In the genomic region with DNA sequence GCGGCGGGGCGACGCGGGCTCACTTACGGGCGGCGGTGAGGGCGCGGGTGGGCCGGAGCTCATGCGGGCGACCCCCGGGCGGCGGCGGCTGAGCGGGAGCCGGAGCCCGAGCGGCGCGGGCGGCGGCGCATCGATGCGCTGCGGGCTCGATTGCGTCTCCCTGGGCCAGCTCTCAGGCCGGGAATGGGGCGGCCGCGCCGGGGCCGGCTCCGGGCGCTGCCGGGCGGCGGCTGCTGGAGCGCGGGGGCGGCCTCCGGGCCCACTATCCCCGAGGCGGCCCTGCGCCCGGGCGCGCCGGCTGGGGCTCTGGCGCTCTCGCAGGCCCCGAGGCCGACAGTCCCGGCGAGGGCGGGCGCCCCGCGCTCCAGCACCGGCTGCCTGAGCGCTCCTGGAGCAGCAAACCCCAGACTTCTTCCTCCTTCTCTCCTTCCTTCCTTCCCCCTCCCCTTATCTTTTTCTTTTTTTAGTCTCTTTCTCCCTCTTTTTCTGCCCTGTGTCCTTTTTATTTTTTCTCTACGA, we compare ENCODE assay signal across 8 cellular contexts. TPM values are rescaled to one million over a fixed set of nuclear protein-coding genes. Genes with fewer than 3 reads are reported as not detected.
A peak's percentile ranks its signal among the peaks of the same experiment; 100 is the strongest.
DNase-seq lines count a peak whose midpoint lies in the region; ATAC-seq and TF ChIP-seq lines count a peak whose summit lies in the region.

No MANE protein-coding gene starts in this region.

- no peak overlapping the region for H2AK5ac ChIP-seq in mesenchymal stem cell (ENCODE audit: low read length, severe bottlenecking)

- peaks cover 0 to 33% of the 10 kb centered on the region in 2 experiments for H3K27me3 ChIP-seq in mesenchymal stem cell (ENCODE audit: control insufficient read depth in 1 of 2, insufficient read depth in 1 of 2, low read length in 2 of 2)
- peaks cover 95% of the 10 kb centered on the region for H3K27me3 ChIP-seq in transverse colon

- intact Hi-C loops in transverse colon (cut with DNase I; ENCODE audit: low total_unique reads) = no loop called here

- no peak for TF ChIP-seq CTCF in transverse colon (IDR thresholded peaks at IDR 0.05)

- DNase-seq in activated naive CD4-positive, alpha-beta T cell treated with Interleukin-2 at 50 U/mL for 16 hours = peak; percentile 45
- DNase-seq in activated naive CD4-positive, alpha-beta T cell (lab: John Stamatoyannopoulos, UW) = no peak
- DNase-seq in UCSD-AML1 (lab: John Stamatoyannopoulos, UW; ENCODE audit: unreplicated experiment) (peak; percentile 59), epithelial cell of prostate (ENCODE audit: low read depth, low spot score) (no peak), mesenchymal stem cell (peak; percentile 67), transverse colon (peak; percentile 41), NCI-H187 (lab: John Stamatoyannopoulos, UW) (no peak)

- H3K4me3 ChIP-seq in mesenchymal stem cell (ENCODE audit: insufficient read depth in 1 of 2, low read depth in 1 of 2, low read length in 2 of 2) (peak overlapping the region; percentile 88 to 93), transverse colon (peak overlapping the region; percentile 71 to 97 (median 90))

- peak overlapping the region; percentile 90 for H4K91ac ChIP-seq in mesenchymal stem cell (ENCODE audit: low read length)

- peak overlapping the region; percentile 63 to 84 for H3K14ac ChIP-seq in mesenchymal stem cell (ENCODE audit: low read length in 2 of 2)

- H3K4ac ChIP-seq in mesenchymal stem cell (ENCODE audit: low read depth in 1 of 2, low read length in 2 of 2) = peak overlapping the region; percentile 77 to 97

- no peak for ATAC-seq in GM18520 (IDR thresholded peaks at IDR 0.05; ENCODE audit: unreplicated experiment)

- no peak overlapping the region for H2BK12ac ChIP-seq in mesenchymal stem cell (ENCODE audit: low read length in 2 of 2)

- H2BK15ac ChIP-seq in mesenchymal stem cell (ENCODE audit: low read depth, poor library complexity, severe bottlenecking) = peak overlapping the region; percentile 88

- peaks cover 0 to 6% of the 10 kb centered on the region in 2 experiments for H3K36me3 ChIP-seq in mesenchymal stem cell (ENCODE audit: control insufficient read depth in 1 of 2, insufficient read depth in 2 of 2, low read depth in 1 of 2, low read length in 2 of 2)
- no peaks in the 10 kb centered on the region for H3K36me3 ChIP-seq in transverse colon

- in situ Hi-C loops in transverse colon (cut with MboI; ENCODE audit: low pct_ligation_motif_present in 1 of 4, low pct_unique_long_range_greater_than_20kb in 1 of 4, low sequenced_read_pairs in 3 of 4) = loop anchor here in 2 of 4 donors (25.0 kb wide), 2 partner anchors 563 to 663 kb away; no protein-coding TSS in a partner anchor

- H3K4me2 ChIP-seq in mesenchymal stem cell (ENCODE audit: low read length, poor library complexity, severe bottlenecking) = peak overlapping the region; percentile 71

- WGBS in mesenchymal stem cell = under 1% methylated on average over 65 of the region's 66 CpGs
- WGBS in transverse colon (ENCODE audit: low coverage in 1 of 2), 2 donors = 16% methylated on average over 25 of the region's 66 CpGs; no CpG with 5 or more reads in 1 of the 2 donors

- TF ChIP-seq EP300 in transverse colon (IDR thresholded peaks at IDR 0.05; ENCODE audit: low read depth) = no peak

- H3K27ac ChIP-seq in epithelial cell of prostate (peak overlapping the region; percentile 67), mesenchymal stem cell (ENCODE audit: low read length, poor library complexity, severe bottlenecking) (peak overlapping the region; percentile 88), transverse colon (peak overlapping the region; percentile 93 to 97 (median 96))

- peak overlapping the region; percentile 8 for H2AFZ ChIP-seq in mesenchymal stem cell (ENCODE audit: low read depth, low read length)

- H3K23ac ChIP-seq in mesenchymal stem cell (ENCODE audit: low read length in 2 of 2) = peak overlapping the region in 1 of 2 experiments; percentile 94

- no peak for TF ChIP-seq POLR2A in transverse colon (IDR thresholded peaks at IDR 0.05)

- H3K4me1 ChIP-seq in mesenchymal stem cell (ENCODE audit: control insufficient read depth, insufficient read depth, low read depth, low read length) = peaks cover 37% of the 10 kb centered on the region
- H3K4me1 ChIP-seq in transverse colon = peaks cover 0 to 41% (median 18%) of the 10 kb centered on the region in 4 donors

- peak overlapping the region; percentile 92 to 96 for H3K18ac ChIP-seq in mesenchymal stem cell (ENCODE audit: low read depth in 1 of 2, low read length in 2 of 2)

- H2BK120ac ChIP-seq in mesenchymal stem cell (ENCODE audit: low read depth, low read length) = peak overlapping the region; percentile 100

- H3K9me3 ChIP-seq in mesenchymal stem cell (ENCODE audit: control insufficient read depth, low read length) (no peaks in the 10 kb centered on the region), transverse colon (no peaks in the 10 kb centered on the region)

- peak overlapping the region; percentile 96 for H2BK5ac ChIP-seq in mesenchymal stem cell (ENCODE audit: low read depth, low read length, poor library complexity, severe bottlenecking)

- peaks cover 32% of the 10 kb centered on the region for H3K79me1 ChIP-seq in mesenchymal stem cell (replicated peaks; ENCODE audit: low read length, poor library complexity, severe bottlenecking)

- peak overlapping the region; percentile 96 for H4K8ac ChIP-seq in mesenchymal stem cell (ENCODE audit: low read length)

- H3K9ac ChIP-seq in mesenchymal stem cell (ENCODE audit: low read length) = peak overlapping the region; percentile 95

RNA-seq across cellular contexts. Expression of a gene that starts 1.5 kb away (rescaled TPM):
- polyA plus RNA-seq in mesenchymal stem cell (2013, experiment 1 of 2) = 28.5 TPM
- polyA plus RNA-seq in mesenchymal stem cell (2013, experiment 2 of 2) = 27.9 TPM
- total RNA-seq in transverse colon = 1 to 10 TPM; 3.0 to 6.4 (median 4.6) TPM

Comparison
In these comparisons a context has a peak if more than half of its experiments do, and no peak if none do; other contexts are left out.
1. DNase-seq: peak in activated naive CD4-positive, alpha-beta T cell treated with Interleukin-2 at 50 U/mL for 16 hours (single experiment), UCSD-AML1 (single experiment), mesenchymal stem cell (single experiment) and transverse colon (single experiment); none in activated naive CD4-positive, alpha-beta T cell (0 of 4), epithelial cell of prostate (single experiment) and NCI-H187 (0 of 2).
2. Peak in every context shown above with its lines, with median percentiles within 50 percentile points of each other: H3K27ac ChIP-seq.